In genomic region chr19:6476896-6477431, GRCh38 we compare ENCODE assay signal across 15 cellular contexts. TPM values are rescaled to one million over a fixed set of nuclear protein-coding genes. Genes with fewer than 3 reads are reported as not detected.
DNase-seq lines count a peak whose midpoint lies in the region; ATAC-seq, FAIRE-seq and TF ChIP-seq lines count a peak whose summit lies in the region.
"Had no signal": no experiment of that assay in that cellular context is flagged by ENCODE, and none has a peak within 500 bp of the region (broad histone marks: within the 10 kb centered on the region; RNA-seq: fewer than 3 reads in every experiment).

No MANE protein-coding gene starts in this region.

- dilution Hi-C loops in endothelial cell of umbilical vein (cut with MboI; ENCODE audit: extremely low pct_ligation_motif_present, low sequenced_read_pairs), result no loop called here

- 33% methylated on average over 11 of the region's 29 CpGs for WGBS in SK-N-SH (ENCODE audit: low lambda C conversion rate)
- WGBS in mesodermal cell (ENCODE audit: insufficient coverage in 2 of 2), 2 experiments, result 15 to 19% methylated on average over 15 to 19 of the region's 29 CpGs
- WGBS in suprapubic skin, result 25% methylated on average over 15 of the region's 29 CpGs

- H3K27ac ChIP-seq in SK-N-SH (ENCODE audit: low read depth in 2 of 2, low read length in 1 of 2) (no peak overlapping the region), endothelial cell of umbilical vein (ENCODE audit: insufficient read depth, low read depth, low read length) (no peak overlapping the region), mesodermal cell (ENCODE audit: low read depth, low read length, severe bottlenecking) (no peak overlapping the region), suprapubic skin (no peak overlapping the region), kidney (ENCODE audit: low read depth in 2 of 2, low read length in 2 of 2) (no peak overlapping the region)
- H3K27ac ChIP-seq: brain microvascular endothelial cell had no signal

- peaks cover 28% of the 10 kb centered on the region for H3K27me3 ChIP-seq in SK-N-SH (ENCODE audit: insufficient read depth)
- H3K27me3 ChIP-seq in endothelial cell of umbilical vein (ENCODE audit: control insufficient read depth in 2 of 2, insufficient read depth in 2 of 2, low read length in 2 of 2), result peaks cover 0 to 9% of the 10 kb centered on the region in 2 experiments
- H3K27me3 ChIP-seq in suprapubic skin, result peaks cover 21% of the 10 kb centered on the region
- H3K27me3 ChIP-seq: brain microvascular endothelial cell had no signal

- CTCF ChIA-PET in SK-N-SH (lab: Yijun Ruan, JAX), result interaction anchor here (0.9 kb wide), 1 partner anchor 17 kb away, joined by 3 read pairs; the partner anchor contains the start of gene SLC25A23
- CTCF ChIA-PET in endothelial cell of umbilical vein (lab: Charles Lee), result interaction anchor here (0.7 to 2.3 kb wide), 2 partner anchors 14 to 40 kb away, joined by 3 to 7 read pairs; no protein-coding TSS in a partner anchor

- no peak overlapping the region for H2AFZ ChIP-seq in SK-N-SH (ENCODE audit: low read depth)
- H2AFZ ChIP-seq in endothelial cell of umbilical vein (ENCODE audit: low read depth, low read length), result peak overlapping the region; percentile 84

- TF ChIP-seq RAD21 in SK-N-SH (IDR thresholded peaks at IDR 0.05; ENCODE audit: low read length), result no peak

- H3K79me2 ChIP-seq in SK-N-SH (ENCODE audit: insufficient read depth), result no peaks in the 10 kb centered on the region
- H3K79me2 ChIP-seq in endothelial cell of umbilical vein (ENCODE audit: control insufficient read depth, insufficient read depth, low read length), result no peaks in the 10 kb centered on the region

- BruUV-seq in endothelial cell of umbilical vein (replicated peaks; lab: Mats Ljungman, UMichigan), result no TSS peak

- POLR2A ChIA-PET in SK-N-SH (lab: Yijun Ruan, JAX) (no interaction called here), endothelial cell of umbilical vein (lab: Charles Lee) (interaction anchor here (0.9 kb wide), 1 partner anchor 14 kb away, joined by 4 read pairs; no protein-coding TSS in a partner anchor)

- TF ChIP-seq CTCF in SK-N-SH (IDR thresholded peaks at IDR 0.05) (no peak), endothelial cell of umbilical vein (IDR thresholded peaks at IDR 0.05; ENCODE audit: extremely low read depth in 1 of 2, insufficient read depth in 1 of 2, low read depth in 1 of 2, low read length in 2 of 2) (no peak), suprapubic skin (IDR thresholded peaks at IDR 0.05) (no peak), kidney (IDR thresholded peaks at IDR 0.05; ENCODE audit: borderline replicate concordance, extremely low read depth, insufficient read depth) (no peak)

- H3K36me3 ChIP-seq in SK-N-SH (replicated peaks in 1 of 2; ENCODE audit: control insufficient read depth in 1 of 2, insufficient read depth in 2 of 2, low read length in 1 of 2) (no peaks in the 10 kb centered on the region), endothelial cell of umbilical vein (ENCODE audit: control insufficient read depth in 2 of 2, extremely low read depth in 1 of 2, insufficient read depth in 2 of 2, low read length in 2 of 2) (no peaks in the 10 kb centered on the region), mesodermal cell (ENCODE audit: control insufficient read depth, insufficient read depth, low read length) (no peaks in the 10 kb centered on the region), suprapubic skin (peaks cover 4% of the 10 kb centered on the region), kidney (ENCODE audit: control insufficient read depth in 1 of 2, insufficient read depth in 2 of 2, low read length in 2 of 2) (no peaks in the 10 kb centered on the region)
- H3K36me3 ChIP-seq: brain microvascular endothelial cell had no signal

- H3K9ac ChIP-seq in SK-N-SH, result no peak overlapping the region
- no peak overlapping the region for H3K9ac ChIP-seq in endothelial cell of umbilical vein (replicated peaks; ENCODE audit: extremely low read depth, insufficient read depth, low read length)
- no peak overlapping the region for H3K9ac ChIP-seq in kidney (ENCODE audit: low read length in 2 of 2)

- TF ChIP-seq POLR2A in endothelial cell of umbilical vein (IDR thresholded peaks at IDR 0.05; ENCODE audit: low read depth, low read length) (no peak), suprapubic skin (IDR thresholded peaks at IDR 0.05) (no peak)

- no peaks in the 10 kb centered on the region for H3K9me2 ChIP-seq in SK-N-SH

- no peaks in the 10 kb centered on the region for H4K20me1 ChIP-seq in SK-N-SH (ENCODE audit: insufficient read depth)
- no peaks in the 10 kb centered on the region for H4K20me1 ChIP-seq in endothelial cell of umbilical vein (replicated peaks; ENCODE audit: control insufficient read depth, extremely low read depth, insufficient read depth, low read length)

- H3K4me3 ChIP-seq in SK-N-SH (ENCODE audit: low read depth in 2 of 2, low read length in 1 of 2) (peak overlapping the region; percentile 37 to 39; a peak in 3 of 4 replicates), endothelial cell of umbilical vein (replicated peaks in 1 of 3; ENCODE audit: insufficient read depth in 1 of 3, low read depth in 1 of 3, low read length in 3 of 3) (no peak overlapping the region), mesodermal cell (ENCODE audit: extremely low read depth, insufficient read depth, low read length, poor library complexity, severe bottlenecking) (peak overlapping the region; percentile 18), suprapubic skin (peak overlapping the region; percentile 31), kidney (ENCODE audit: low read length in 2 of 2) (no peak overlapping the region)

- TF ChIP-seq EP300 in SK-N-SH (IDR thresholded peaks at IDR 0.05; ENCODE audit: borderline replicate concordance in 1 of 2, low read depth in 1 of 2, low read length in 1 of 2) (no peak), suprapubic skin (IDR thresholded peaks at IDR 0.05) (no peak)

- intact Hi-C loops in endothelial cell of umbilical vein (cut with micrococcal nuclease) (no loop called here), kidney (cut with DNase I) (no loop called here)

- no peak for ATAC-seq in SK-N-SH treated with all-trans-retinoic acid at 6 μM for 48 hours
- no peak for ATAC-seq in HG02852 (IDR thresholded peaks at IDR 0.05; ENCODE audit: unreplicated experiment)

- FAIRE-seq in endothelial cell of umbilical vein (lab: Jason Lieb, UNC) (no peak), kidney (lab: Jason Lieb, UNC) (no peak)
- FAIRE-seq: H54 had no signal

- no peak for DNase-seq in SK-N-SH
- no peak for DNase-seq in endothelial cell of umbilical vein (ENCODE audit: low read depth, low spot score)
- DNase-seq in suprapubic skin (ENCODE audit: low spot score in 2 of 2), result no peak
- no peak for DNase-seq in kidney
- no peak for DNase-seq in HUDEP-2 (lab: John Stamatoyannopoulos, UW; ENCODE audit: unreplicated experiment in 76 of 76)
- DNase-seq: activated gamma-delta T cell treated with Interleukin-2 at 50 U/mL for 16 hours, COR-L47, NCI-H2081 treated with DMSO at 0.1 percent for 48 hours had no signal

- H3K9me1 ChIP-seq in endothelial cell of umbilical vein (replicated peaks; ENCODE audit: control insufficient read depth, extremely low read depth, insufficient read depth, low read length), result no peaks in the 10 kb centered on the region

- no peaks in the 10 kb centered on the region for H3K9me3 ChIP-seq in SK-N-SH
- no peaks in the 10 kb centered on the region for H3K9me3 ChIP-seq in endothelial cell of umbilical vein (replicated peaks; ENCODE audit: control insufficient read depth, insufficient read depth, low read length)
- H3K9me3 ChIP-seq in mesodermal cell (ENCODE audit: control insufficient read depth, low read length), result no peaks in the 10 kb centered on the region
- H3K9me3 ChIP-seq in suprapubic skin, result no peaks in the 10 kb centered on the region
- no peaks in the 10 kb centered on the region for H3K9me3 ChIP-seq in kidney (ENCODE audit: control insufficient read depth in 1 of 2, low read length in 2 of 2)

- H3F3A ChIP-seq in SK-N-SH (replicated peaks; ENCODE audit: insufficient read depth), result no peaks in the 10 kb centered on the region

- H3K4me1 ChIP-seq in SK-N-SH (ENCODE audit: control insufficient read depth in 1 of 2, insufficient read depth in 2 of 2, low read depth in 1 of 2, low read length in 1 of 2) (peaks cover 0 to 14% of the 10 kb centered on the region in 2 experiments; a peak in 1 of 4 replicates), endothelial cell of umbilical vein (ENCODE audit: control insufficient read depth, extremely low read depth, insufficient read depth, low read length) (peaks cover 2% of the 10 kb centered on the region), mesodermal cell (ENCODE audit: control insufficient read depth, insufficient read depth, low read length, poor library complexity, severe bottlenecking) (peaks cover 3% of the 10 kb centered on the region), suprapubic skin (peaks cover 17% of the 10 kb centered on the region), kidney (ENCODE audit: control insufficient read depth in 1 of 2, insufficient read depth in 1 of 2, low read depth in 1 of 2, low read length in 2 of 2) (peaks cover 0 to 4% of the 10 kb centered on the region in 2 donors)

- H3K4me2 ChIP-seq in SK-N-SH (peak overlapping the region; percentile 68), endothelial cell of umbilical vein (ENCODE audit: insufficient read depth, low read length) (peak overlapping the region; percentile 20)

RNA-seq across cellular contexts. Expression of gene DENND1C, which starts 4.6 kb away (rescaled TPM):
- polyA plus RNA-seq in SK-N-SH (2012; rRNA removed) (0.05 and 0.11 TPM in 2 replicates), endothelial cell of umbilical vein (not detected in 2 replicates), kidney (ENCODE audit: insufficient read depth, low read depth, low replicate concordance) (2.6 TPM)
- polyA plus RNA-seq in SK-N-SH (2012; cell fraction: cytosol; rRNA removed), result 0.03 and 0.04 TPM in 2 replicates
- 0.08 and 0.12 TPM in 2 replicates for polyA plus RNA-seq in SK-N-SH (2012; cell fraction: nucleus; rRNA removed)
- total RNA-seq in endothelial cell of umbilical vein (not detected in 2 replicates), suprapubic skin (1 to 10 TPM in 3 of 4 donors, under 1 TPM in 1; 0.23 to 3.7 (median 1.5) TPM), kidney (8.2 TPM)
- polyA plus RNA-seq in endothelial cell of umbilical vein (2011; cell fraction: cytosol; rRNA removed), result not detected in 2 replicates
- not detected in 2 replicates for polyA plus RNA-seq in endothelial cell of umbilical vein (2011; cell fraction: nucleus; rRNA removed)
- polyA plus RNA-seq in endothelial cell of umbilical vein (2012), result not detected in 2 replicates
- not detected in 2 replicates for polyA minus RNA-seq in endothelial cell of umbilical vein
- polyA minus RNA-seq in endothelial cell of umbilical vein (2011; cell fraction: cytosol; rRNA and poly(A)+ RNA removed), result not detected
- not detected in 2 replicates for polyA minus RNA-seq in endothelial cell of umbilical vein (2011; cell fraction: nucleus; rRNA and poly(A)+ RNA removed)
- 0.52 TPM for polyA plus RNA-seq in mesodermal cell (2013, experiment 1 of 2)
- polyA plus RNA-seq in mesodermal cell (2013, experiment 2 of 2), result 0.10 TPM
- total RNA-seq: neural crest cell had no signal

RNA-seq across cellular contexts. Expression of gene CRB3, which starts 12.9 kb away (rescaled TPM):
- polyA plus RNA-seq in SK-N-SH (2012; rRNA removed) (not detected in 2 replicates), endothelial cell of umbilical vein (not detected in 2 replicates), kidney (ENCODE audit: insufficient read depth, low read depth, low replicate concordance) (51.9 TPM)
- 0.01 TPM in 1 of 2 replicates, not detected in the other for polyA plus RNA-seq in SK-N-SH (2012; cell fraction: cytosol; rRNA removed)
- 0.06 TPM in 1 of 2 replicates, not detected in the other for polyA plus RNA-seq in SK-N-SH (2012; cell fraction: nucleus; rRNA removed)
- total RNA-seq in endothelial cell of umbilical vein (not detected in 2 replicates), suprapubic skin (100 to 1,000 TPM in 1 of 4 donors, 10 to 100 TPM in 3; 67.3 to 113 (median 76.1) TPM), kidney (58.2 TPM)
- not detected in 2 replicates for polyA plus RNA-seq in endothelial cell of umbilical vein (2011; cell fraction: cytosol; rRNA removed)
- polyA plus RNA-seq in endothelial cell of umbilical vein (2011; cell fraction: nucleus; rRNA removed), result not detected in 2 replicates
- not detected in 2 replicates for polyA plus RNA-seq in endothelial cell of umbilical vein (2012)
- polyA minus RNA-seq in endothelial cell of umbilical vein, result not detected in 2 replicates
- polyA minus RNA-seq in endothelial cell of umbilical vein (2011; cell fraction: cytosol; rRNA and poly(A)+ RNA removed), result 4.8 TPM
- polyA minus RNA-seq in endothelial cell of umbilical vein (2011; cell fraction: nucleus; rRNA and poly(A)+ RNA removed), result not detected in 2 replicates
- polyA plus RNA-seq in mesodermal cell (2013, experiment 1 of 2), result not detected
- polyA plus RNA-seq in mesodermal cell (2013, experiment 2 of 2), result 0.30 TPM
- total RNA-seq: neural crest cell had no signal

RNA-seq across cellular contexts. Expression of gene SLC25A23, which starts 17.4 kb away (rescaled TPM):
- polyA plus RNA-seq in SK-N-SH (2012; rRNA removed) (9.4 and 10.9 TPM in 2 replicates), endothelial cell of umbilical vein (10.2 and 12.8 TPM in 2 replicates), kidney (ENCODE audit: insufficient read depth, low read depth, low replicate concordance) (69.2 TPM)
- polyA plus RNA-seq in SK-N-SH (2012; cell fraction: cytosol; rRNA removed), result 6.3 and 9.1 TPM in 2 replicates
- 27.1 and 28.0 TPM in 2 replicates for polyA plus RNA-seq in SK-N-SH (2012; cell fraction: nucleus; rRNA removed)
- total RNA-seq in endothelial cell of umbilical vein (33.5 and 37.6 TPM in 2 replicates), suprapubic skin (10 to 100 TPM; 39.5 to 76.3 (median 61.6) TPM), kidney (76.6 TPM)
- 9.7 and 11.5 TPM in 2 replicates for polyA plus RNA-seq in endothelial cell of umbilical vein (2011; cell fraction: cytosol; rRNA removed)
- 8.1 and 9.2 TPM in 2 replicates for polyA plus RNA-seq in endothelial cell of umbilical vein (2011; cell fraction: nucleus; rRNA removed)
- 29.9 and 32.5 TPM in 2 replicates for polyA plus RNA-seq in endothelial cell of umbilical vein (2012)
- polyA minus RNA-seq in endothelial cell of umbilical vein, result 15.5 and 16.0 TPM in 2 replicates
- 18.4 TPM for polyA minus RNA-seq in endothelial cell of umbilical vein (2011; cell fraction: cytosol; rRNA and poly(A)+ RNA removed)
- polyA minus RNA-seq in endothelial cell of umbilical vein (2011; cell fraction: nucleus; rRNA and poly(A)+ RNA removed), result 4.6 and 5.5 TPM in 2 replicates
- 36.6 TPM for polyA plus RNA-seq in mesodermal cell (2013, experiment 1 of 2)
- polyA plus RNA-seq in mesodermal cell (2013, experiment 2 of 2), result 32.3 TPM

RNA-seq across cellular contexts. Expression of gene TUBB4A, which starts 25.1 kb away (rescaled TPM):
- polyA plus RNA-seq in SK-N-SH (2012; rRNA removed) (2.3 and 4.5 TPM in 2 replicates), endothelial cell of umbilical vein (not detected in 2 replicates), kidney (ENCODE audit: insufficient read depth, low read depth, low replicate concordance) (11.3 TPM)
- polyA plus RNA-seq in SK-N-SH (2012; cell fraction: cytosol; rRNA removed), result 2.3 and 3.9 TPM in 2 replicates
- 2.4 and 3.2 TPM in 2 replicates for polyA plus RNA-seq in SK-N-SH (2012; cell fraction: nucleus; rRNA removed)
- total RNA-seq in endothelial cell of umbilical vein (not detected in 2 replicates), suprapubic skin (10 to 100 TPM in 1 of 4 donors, 1 to 10 TPM in 3; 2.1 to 13.9 (median 3.4) TPM), kidney (4.4 TPM)
- polyA plus RNA-seq in endothelial cell of umbilical vein (2011; cell fraction: cytosol; rRNA removed), result not detected in 2 replicates
- polyA plus RNA-seq in endothelial cell of umbilical vein (2011; cell fraction: nucleus; rRNA removed), result not detected in 2 replicates
- 0.12 and 0.30 TPM in 2 replicates for polyA plus RNA-seq in endothelial cell of umbilical vein (2012)
- polyA minus RNA-seq in endothelial cell of umbilical vein, result not detected in 2 replicates
- not detected for polyA minus RNA-seq in endothelial cell of umbilical vein (2011; cell fraction: cytosol; rRNA and poly(A)+ RNA removed)
- polyA minus RNA-seq in endothelial cell of umbilical vein (2011; cell fraction: nucleus; rRNA and poly(A)+ RNA removed), result not detected in 2 replicates
- polyA plus RNA-seq in mesodermal cell (2013, experiment 1 of 2), result 1.7 TPM
- polyA plus RNA-seq in mesodermal cell (2013, experiment 2 of 2), result 1.3 TPM

RNA-seq across cellular contexts. Expression of gene SLC25A41, which starts 43.4 kb away (rescaled TPM):
- polyA plus RNA-seq in SK-N-SH (2012; rRNA removed) (0.06 and 0.12 TPM in 2 replicates), endothelial cell of umbilical vein (0.06 and 0.21 TPM in 2 replicates), kidney (ENCODE audit: insufficient read depth, low read depth, low replicate concordance) (0.69 TPM)
- 0.03 and 0.05 TPM in 2 replicates for polyA plus RNA-seq in SK-N-SH (2012; cell fraction: cytosol; rRNA removed)
- polyA plus RNA-seq in SK-N-SH (2012; cell fraction: nucleus; rRNA removed), result 0.25 and 0.31 TPM in 2 replicates
- total RNA-seq in endothelial cell of umbilical vein (0.39 TPM in 1 of 2 replicates, not detected in the other), suprapubic skin (not detected), kidney (0.28 TPM)
- 0.08 and 0.18 TPM in 2 replicates for polyA plus RNA-seq in endothelial cell of umbilical vein (2011; cell fraction: cytosol; rRNA removed)
- polyA plus RNA-seq in endothelial cell of umbilical vein (2011; cell fraction: nucleus; rRNA removed), result 0.25 and 0.28 TPM in 2 replicates
- not detected in 2 replicates for polyA plus RNA-seq in endothelial cell of umbilical vein (2012)
- polyA minus RNA-seq in endothelial cell of umbilical vein, result not detected in 2 replicates
- not detected for polyA minus RNA-seq in endothelial cell of umbilical vein (2011; cell fraction: cytosol; rRNA and poly(A)+ RNA removed)
- polyA minus RNA-seq in endothelial cell of umbilical vein (2011; cell fraction: nucleus; rRNA and poly(A)+ RNA removed), result not detected in 2 replicates
- polyA plus RNA-seq in mesodermal cell (2013, experiment 1 of 2), result 0.33 TPM
- polyA plus RNA-seq in mesodermal cell (2013, experiment 2 of 2), result 0.25 TPM
- polyA plus RNA-seq: immature natural killer cell had no signal

Comparison
In these comparisons a context has a peak if more than half of its experiments do, and no peak if none do; other contexts are left out.
1. H3K4me3 ChIP-seq: peak in SK-N-SH (2 of 2), mesodermal cell (single experiment) and suprapubic skin (single experiment); none in endothelial cell of umbilical vein (0 of 3) and kidney (0 of 2).
2. RNA of gene CRB3, which starts 12.9 kb away (total RNA-seq): 67.3 to 113 TPM in suprapubic skin and 58.2 TPM in kidney (single experiment); not detected in endothelial cell of umbilical vein; every median in the first group is over 10 times any median in the second.